Comparison of ENCODE assay signal across 1 cellular context in genomic region chr9:269255-269833, GRCh38. TPM values are rescaled to one million over a fixed set of nuclear protein-coding genes. Genes with fewer than 3 reads are reported as not detected.
"Had no signal": no experiment of that assay in that cellular context is flagged by ENCODE, and none has a peak within 500 bp of the region (broad histone marks: within the 10 kb centered on the region; RNA-seq: fewer than 3 reads in every experiment).

No MANE protein-coding gene starts in this region.

RNA-seq across cellular contexts. Expression of gene DOCK8, which starts 54.7 kb away (rescaled TPM):
- polyA plus RNA-seq: fibroblast of lung had no signal
